Comparison of ENCODE assay signal across 8 cellular contexts in genomic region chr10:73097305-73097670, GRCh38. TPM values are rescaled to one million over a fixed set of nuclear protein-coding genes. Genes with fewer than 3 reads are reported as not detected.
DNase-seq lines count a peak whose midpoint lies in the region; TF ChIP-seq lines count a peak whose summit lies in the region.

No MANE protein-coding gene starts in this region.

- TF ChIP-seq CTCF in WERI-Rb-1 (IDR thresholded peaks at IDR 0.05; ENCODE audit: low read depth, low read length), result no peak
- TF ChIP-seq CTCF in testis (IDR thresholded peaks at IDR 0.05), result no peak

- intact Hi-C loops in testis (cut with DNase I; ENCODE audit: low total_unique reads), result no loop called here

- no peak for DNase-seq in activated T-cell treated with anti-CD3 and anti-CD28 coated beads, Interleukin-2, amount 50 U/mL, for 24 hours
- DNase-seq in activated T-cell treated with anti-CD3 and anti-CD28 coated beads, Interleukin-2, amount 50 U/mL, for 48 hours, result no peak
- DNase-seq in WERI-Rb-1 (no peak), testis (no peak), KBM-7 (no peak), NCI-H446 treated with DMSO at 0.1 percent for 48 hours (lab: John Stamatoyannopoulos, UW) (no peak)
- no peak for DNase-seq in stimulated activated CD4-positive, alpha-beta T cell treated with anti-CD3 and anti-CD28 coated beads, Interleukin-4, amount 100 ng/mL, for 4 hours

- peak overlapping the region; percentile 77 for H3K9ac ChIP-seq in iPS-18a (ENCODE audit: low read length)

- H3K4me1 Mint-ChIP-seq in activated T-cell treated with anti-CD3 and anti-CD28 coated beads, Interleukin-2, amount 50 U/mL, for 24 hours (ENCODE audit: low read depth), result peaks cover 31% of the 10 kb centered on the region

- in situ Hi-C loops in KBM-7 (cut with MboI; ENCODE audit: low pct_unique_long_range_greater_than_20kb, low sequenced_read_pairs), result no loop called here

- no peaks in the 10 kb centered on the region for H3K9me3 Mint-ChIP-seq in activated T-cell treated with anti-CD3 and anti-CD28 coated beads, Interleukin-2, amount 50 U/mL, for 24 hours

- H3K27ac ChIP-seq in WERI-Rb-1 (peak overlapping the region; percentile 77), iPS-18a (ENCODE audit: low read length) (peak overlapping the region; percentile 30), testis (peak overlapping the region; percentile 99)

- H3K4me3 ChIP-seq in WERI-Rb-1 (ENCODE audit: low read depth, low read length) (peak overlapping the region; percentile 45), iPS-18a (ENCODE audit: low read length) (peak overlapping the region; percentile 90), testis (peak overlapping the region; percentile 82 to 97)

- WGBS in testis, 2 donors, result 20 to 28% methylated on average over 4 of the region's 4 CpGs

- no peaks in the 10 kb centered on the region for H3K27me3 ChIP-seq in WERI-Rb-1 (ENCODE audit: insufficient read depth, low read depth, severe bottlenecking)
- no peaks in the 10 kb centered on the region for H3K27me3 ChIP-seq in iPS-18a (ENCODE audit: control insufficient read depth, insufficient read depth, low read length)
- H3K27me3 ChIP-seq in testis, result no peaks in the 10 kb centered on the region

- no peaks in the 10 kb centered on the region for H3K27me3 Mint-ChIP-seq in activated T-cell treated with anti-CD3 and anti-CD28 coated beads, Interleukin-2, amount 50 U/mL, for 24 hours

- H3K36me3 ChIP-seq in WERI-Rb-1 (peaks cover 4% of the 10 kb centered on the region; the same call in 1 of the 2 replicates), iPS-18a (ENCODE audit: control insufficient read depth, low read depth, low read length) (no peaks in the 10 kb centered on the region), testis (ENCODE audit: low read depth, missing control alignments) (no peaks in the 10 kb centered on the region)

- H3K4me3 Mint-ChIP-seq in activated T-cell treated with anti-CD3 and anti-CD28 coated beads, Interleukin-2, amount 50 U/mL, for 24 hours, result peak overlapping the region; percentile 87

- peak overlapping the region; percentile 97 for H3K27ac Mint-ChIP-seq in activated T-cell treated with anti-CD3 and anti-CD28 coated beads, Interleukin-2, amount 50 U/mL, for 24 hours

- H3K4me1 ChIP-seq in iPS-18a (ENCODE audit: control insufficient read depth, low read depth, low read length), result peaks cover 15% of the 10 kb centered on the region
- peaks cover 9% of the 10 kb centered on the region for H3K4me1 ChIP-seq in testis

- H3K9me3 ChIP-seq in WERI-Rb-1 (ENCODE audit: severe bottlenecking) (no peaks in the 10 kb centered on the region), iPS-18a (ENCODE audit: control insufficient read depth, low read depth, low read length) (no peaks in the 10 kb centered on the region), testis (no peaks in the 10 kb centered on the region)

- TF ChIP-seq POLR2A in testis (IDR thresholded peaks at IDR 0.05), result no peak

- peaks cover 36% of the 10 kb centered on the region for H3K36me3 Mint-ChIP-seq in activated T-cell treated with anti-CD3 and anti-CD28 coated beads, Interleukin-2, amount 50 U/mL, for 24 hours (ENCODE audit: low read depth)

RNA-seq across cellular contexts. Expression of gene P4HA1, which starts 0.6 kb away (rescaled TPM):
- 10 to 100 TPM; 19.0 to 20.2 TPM for total RNA-seq in testis
- 28.1 TPM for polyA plus RNA-seq in testis (ENCODE audit: insufficient read depth, low read depth, low replicate concordance)

RNA-seq across cellular contexts. Expression of gene NUDT13, which starts 13.0 kb away (rescaled TPM):
- 1 to 10 TPM; 3.0 to 5.6 TPM for total RNA-seq in testis
- 5.9 TPM for polyA plus RNA-seq in testis (ENCODE audit: insufficient read depth, low read depth, low replicate concordance)

Comparison
In these comparisons a context has a peak if more than half of its experiments do, and no peak if none do; other contexts are left out.
1. H3K27ac ChIP-seq: peak in every context shown above with its lines; median percentile 99 in testis; 77 in WERI-Rb-1; 30 in iPS-18a.